In genomic region chr9:133127340-133127981, GRCh38 we compare ENCODE assay signal across 9 cellular contexts. TPM values are rescaled to one million over a fixed set of nuclear protein-coding genes. Genes with fewer than 3 reads are reported as not detected.
DNase-seq lines count a peak whose midpoint lies in the region; ATAC-seq and TF ChIP-seq lines count a peak whose summit lies in the region.
"Had no signal": no experiment of that assay in that cellular context is flagged by ENCODE, and none has a peak within 500 bp of the region (broad histone marks: within the 10 kb centered on the region; RNA-seq: fewer than 3 reads in every experiment).

No MANE protein-coding gene starts in this region.

- no peaks in the 10 kb centered on the region for H3K9me3 Mint-ChIP-seq in activated T-helper 17 cell treated with anti-CD3 and anti-CD28 coated beads, Interleukin-2, amount 50 U/mL, for 72 hours
- peaks cover 26% of the 10 kb centered on the region for H3K9me3 Mint-ChIP-seq in glutamatergic neuron (ENCODE audit: unreplicated experiment)

- ATAC-seq in HCT116, result peak; percentile 66
- peak; percentile 70 for ATAC-seq in activated T-helper 17 cell treated with anti-CD3 and anti-CD28 coated beads, Interleukin-2, amount 50 U/mL, for 72 hours (replicated peaks)
- no peak for ATAC-seq in GM21723 (IDR thresholded peaks at IDR 0.05; ENCODE audit: unreplicated experiment)

- H3K27ac ChIP-seq in HCT116 (ENCODE audit: low read depth, low read length), result no peak overlapping the region; the same call in 1 of the 2 replicates
- H3K27ac ChIP-seq in skeletal muscle tissue (ENCODE audit: low read depth, low read length), result peak overlapping the region; percentile 96

- H3K4me1 ChIP-seq in HCT116 (ENCODE audit: control insufficient read depth in 1 of 2, insufficient read depth in 2 of 2, low read length in 2 of 2), result peaks cover 13 to 51% of the 10 kb centered on the region in 2 experiments
- peaks cover 49 to 89% (median 58%) of the 10 kb centered on the region in 3 donors for H3K4me1 ChIP-seq in skeletal muscle tissue (ENCODE audit: control insufficient read depth in 3 of 3, insufficient read depth in 3 of 3, low read length in 3 of 3)

- TF ChIP-seq RAD21 in HCT116 (IDR thresholded peaks at IDR 0.05; ENCODE audit: low read depth), result no peak

- peak overlapping the region; percentile 92 for H3K4me3 Mint-ChIP-seq in activated T-helper 17 cell treated with anti-CD3 and anti-CD28 coated beads, Interleukin-2, amount 50 U/mL, for 72 hours
- no peak overlapping the region for H3K4me3 Mint-ChIP-seq in glutamatergic neuron (ENCODE audit: unreplicated experiment)

- RAD21 ChIA-PET in HCT116 (lab: Charles Lee; ENCODE audit: low non-redundant PET in 1 of 2, low total read pairs in 2 of 2, uncharacterized antibody in 2 of 2, unreplicated experiment in 2 of 2), result no interaction called here

- no peak for TF ChIP-seq CTCF in HCT116 (IDR thresholded peaks at IDR 0.05 in 2 of 3, conservative IDR thresholded peaks at IDR 0.05 in 1 of 3; ENCODE audit: borderline replicate concordance in 1 of 3, insufficient read depth in 1 of 3, low read depth in 2 of 3, low read length in 2 of 3)
- no peak for TF ChIP-seq CTCF in glutamatergic neuron (IDR thresholded peaks at IDR 0.05; ENCODE audit: partially characterized antibody, unreplicated experiment)

- no peaks in the 10 kb centered on the region for H3K9me3 ChIP-seq in HCT116 (ENCODE audit: control insufficient read depth in 1 of 2, insufficient read depth in 1 of 2, low read depth in 1 of 2, low read length in 2 of 2)
- H3K9me3 ChIP-seq in skeletal muscle tissue (ENCODE audit: control insufficient read depth in 3 of 3, low read length in 3 of 3), result no peaks in the 10 kb centered on the region

- CTCF ChIA-PET in HCT116 (lab: Charles Lee), result no interaction called here

- peaks cover 22% of the 10 kb centered on the region; the same call in 1 of the 2 replicates for H3K79me2 ChIP-seq in HCT116 (ENCODE audit: insufficient read depth, low read length)

- no peak overlapping the region for H2AFZ ChIP-seq in HCT116 (ENCODE audit: low read depth, low read length, poor library complexity, severe bottlenecking)

- H3K27ac Mint-ChIP-seq in activated T-helper 17 cell treated with anti-CD3 and anti-CD28 coated beads, Interleukin-2, amount 50 U/mL, for 72 hours, result peak overlapping the region; percentile 90
- H3K27ac Mint-ChIP-seq in glutamatergic neuron (ENCODE audit: unreplicated experiment), result peak overlapping the region; percentile 48

- H3K9me2 ChIP-seq in HCT116 (ENCODE audit: insufficient read depth), result no peaks in the 10 kb centered on the region

- DNase-seq in HCT116 (ENCODE audit: low read depth, low spot score), result peak; percentile 50
- DNase-seq in glutamatergic neuron, result no peak
- no peak for DNase-seq in SIG-M5 treated with dmso at 0.1 percent for 504 hours (lab: John Stamatoyannopoulos, UW; ENCODE audit: unreplicated experiment)
- no peak for DNase-seq in NCI-H187 (lab: John Stamatoyannopoulos, UW)
- no peak for DNase-seq in HUDEP-2 (lab: John Stamatoyannopoulos, UW; ENCODE audit: unreplicated experiment in 76 of 76)
- DNase-seq: NCI-H1417 had no signal

- H3K9ac ChIP-seq in HCT116 (ENCODE audit: low read length), result peak overlapping the region; percentile 1; the same call in 1 of the 2 replicates
- peak overlapping the region; percentile 52 to 88 (median 83) for H3K9ac ChIP-seq in skeletal muscle tissue (ENCODE audit: low read depth in 1 of 3, low read length in 3 of 3)

- H3K27me3 ChIP-seq in HCT116 (ENCODE audit: insufficient read depth, low read length) (no peaks in the 10 kb centered on the region), skeletal muscle tissue (ENCODE audit: control insufficient read depth in 3 of 3, insufficient read depth in 3 of 3, low read length in 3 of 3) (no peaks in the 10 kb centered on the region)

- H3K36me3 ChIP-seq in HCT116 (ENCODE audit: control insufficient read depth in 1 of 2, insufficient read depth in 2 of 2, low read length in 2 of 2) (no peaks in the 10 kb centered on the region), skeletal muscle tissue (ENCODE audit: control insufficient read depth in 3 of 3, insufficient read depth in 3 of 3, low read length in 3 of 3) (peaks cover 0 to 3% (median 0%) of the 10 kb centered on the region in 3 donors)

- H3K4me3 ChIP-seq in HCT116 (replicated peaks in 1 of 2; ENCODE audit: low read depth in 1 of 2, low read length in 2 of 2) (no peak overlapping the region), skeletal muscle tissue (ENCODE audit: low read length in 3 of 3) (peak overlapping the region; percentile 41 to 56 (median 48))

- TF ChIP-seq POLR2A in HCT116 (IDR thresholded peaks at IDR 0.05; ENCODE audit: borderline replicate concordance, extremely low read depth, insufficient read depth, insufficient read length), result no peak

- BruUV-seq in HCT116 (replicated peaks; lab: Mats Ljungman, UMichigan), result no TSS peak

- intact Hi-C loops in HCT116 (cut with micrococcal nuclease), result no loop called here

- H3K36me3 Mint-ChIP-seq in activated T-helper 17 cell treated with anti-CD3 and anti-CD28 coated beads, Interleukin-2, amount 50 U/mL, for 72 hours (ENCODE audit: low read depth), result peaks cover 80% of the 10 kb centered on the region
- H3K36me3 Mint-ChIP-seq in glutamatergic neuron (ENCODE audit: unreplicated experiment), result peaks cover 3% of the 10 kb centered on the region

- H3K4me1 Mint-ChIP-seq in activated T-helper 17 cell treated with anti-CD3 and anti-CD28 coated beads, Interleukin-2, amount 50 U/mL, for 72 hours, result peaks cover 39% of the 10 kb centered on the region
- peaks cover 53% of the 10 kb centered on the region for H3K4me1 Mint-ChIP-seq in glutamatergic neuron (ENCODE audit: low read depth, unreplicated experiment)

- peak overlapping the region; percentile 45 for H3K4me2 ChIP-seq in HCT116 (ENCODE audit: low read length)

- no peaks in the 10 kb centered on the region for H3K27me3 Mint-ChIP-seq in activated T-helper 17 cell treated with anti-CD3 and anti-CD28 coated beads, Interleukin-2, amount 50 U/mL, for 72 hours
- peaks cover 15% of the 10 kb centered on the region for H3K27me3 Mint-ChIP-seq in glutamatergic neuron (ENCODE audit: unreplicated experiment)

- POLR2A ChIA-PET in HCT116 (lab: Charles Lee), result interaction anchor here (1.3 kb wide), 1 partner anchor 8 kb away, joined by 3 read pairs; no protein-coding TSS in a partner anchor

- no peaks in the 10 kb centered on the region for H4K20me1 ChIP-seq in HCT116 (ENCODE audit: insufficient read depth)

TF ChIP-seq in HCT116, 20 proteins besides CTCF, POLR2A, EP300 and RAD21 (continues in another document):
- no peak for TF ChIP-seq SRF (IDR thresholded peaks at IDR 0.05; ENCODE audit: low read depth)
- no peak for TF ChIP-seq EGR1 (IDR thresholded peaks at IDR 0.05; ENCODE audit: low read depth)
- TF ChIP-seq ZNF274 (IDR thresholded peaks at IDR 0.05; ENCODE audit: low read depth, low read length), result no peak
- no peak for TF ChIP-seq POLR2AphosphoS5 (IDR thresholded peaks at IDR 0.05; ENCODE audit: low read depth, low read length)
- TF ChIP-seq REST (IDR thresholded peaks at IDR 0.05; ENCODE audit: low read depth), result no peak
- TF ChIP-seq SP1 (IDR thresholded peaks at IDR 0.05; ENCODE audit: low read depth), result no peak
- TF ChIP-seq, protein P1, sequence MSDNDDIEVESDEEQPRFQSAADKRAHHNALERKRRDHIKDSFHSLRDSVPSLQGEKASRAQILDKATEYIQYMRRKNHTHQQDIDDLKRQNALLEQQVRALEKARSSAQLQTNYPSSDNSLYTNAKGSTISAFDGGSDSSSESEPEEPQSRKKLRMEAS (IDR thresholded peaks at IDR 0.05), result no peak
- no peak for TF ChIP-seq EZH2phosphoT487 (IDR thresholded peaks at IDR 0.05; ENCODE audit: borderline replicate concordance)
- no peak for TF ChIP-seq EZH2 (IDR thresholded peaks at IDR 0.05)
- no peak for TF ChIP-seq SIN3A (IDR thresholded peaks at IDR 0.05; ENCODE audit: low read depth)
- TF ChIP-seq JUND (IDR thresholded peaks at IDR 0.05), result no peak
- TF ChIP-seq YY1 (IDR thresholded peaks at IDR 0.05; ENCODE audit: extremely low read depth, insufficient replicate concordance, low read depth, low read length), result no peak
- TF ChIP-seq ATF3 (IDR thresholded peaks at IDR 0.05), result no peak

RNA-seq across cellular contexts. Expression of gene RALGDS, which starts 6.4 kb away (rescaled TPM):
- 36.1 TPM for total RNA-seq in HCT116 (2021; ENCODE audit: unreplicated experiment)
- 42.3 and 53.5 TPM in 2 replicates for polyA plus RNA-seq in HCT116 (2012)
- 100 to 1,000 TPM; 101 to 156 TPM for total RNA-seq in activated T-helper 17 cell treated with anti-CD3 and anti-CD28 coated beads, Interleukin-2, amount 50 U/mL, for 72 hours
- total RNA-seq in glutamatergic neuron (ENCODE audit: unreplicated experiment), result 449 TPM
- 26.1 TPM for total RNA-seq in skeletal muscle tissue

RNA-seq across cellular contexts. Expression of gene GBGT1, which starts 36.3 kb away (rescaled TPM):
- total RNA-seq in HCT116 (2021; ENCODE audit: unreplicated experiment) (0.34 TPM), glutamatergic neuron (ENCODE audit: unreplicated experiment) (1.3 TPM), skeletal muscle tissue (2.6 TPM)
- polyA plus RNA-seq in HCT116 (2012), result not detected in 2 replicates
- total RNA-seq in activated T-helper 17 cell treated with anti-CD3 and anti-CD28 coated beads, Interleukin-2, amount 50 U/mL, for 72 hours, result 1 to 10 TPM; 2.8 to 7.2 TPM

Comparison
In these comparisons a context has a peak if more than half of its experiments do, and no peak if none do; other contexts are left out.
1. H3K4me3 ChIP-seq: peak in skeletal muscle tissue (3 of 3); none in HCT116 (0 of 2).